ENCODE assay signal across 15 cellular contexts in genomic region chr3:15307580-15307979, GRCh38.
"Had no signal": no experiment of that assay in that cellular context is flagged by ENCODE, and none has a peak within 500 bp of the region (broad histone marks: within the 10 kb centered on the region; RNA-seq: fewer than 3 reads in every experiment).

No MANE protein-coding gene starts in this region.

- H3K4me1 ChIP-seq: colonic mucosa had no signal

- ATAC-seq: left cardiac atrium; pancreas; stimulated activated naive B cell treated with anti-CD40 and anti-IgM and Interleukin-4, amounts not matched to agents 10 μg/mL and 1 μg/mL and 100 μg/mL, for 72 hours; upper lobe of right lung had no signal

- H3K4me3 Mint-ChIP-seq: activated CD4-positive, alpha-beta memory T cell treated with anti-CD3 and anti-CD28 coated beads for 36 hours; stimulated activated naive B cell treated with anti-CD40 and anti-IgM and Interleukin-4, amounts not matched to agents 10 μg/mL and 1 μg/mL and 100 μg/mL, for 72 hours had no signal

- H3K9me3 ChIP-seq: ascending aorta, colonic mucosa, esophagus squamous epithelium, pancreas, upper lobe of right lung had no signal

- DNase-seq: activated CD4-positive, alpha-beta memory T cell treated with anti-CD3 and anti-CD28 coated beads for 36 hours; activated CD4-positive, alpha-beta T cell treated with anti-CD3 and anti-CD28 coated beads for 1 hour; activated gamma-delta T cell; activated T-cell treated with anti-CD3 and anti-CD28 coated beads, Interleukin-2, amount 50 U/mL, for 48 hours; colonic mucosa; esophagus squamous epithelium; foreskin fibroblast; left cardiac atrium; pancreas; stimulated activated naive B cell treated with anti-CD40 and anti-IgM and Interleukin-4, amounts not matched to agents 10 μg/mL and 1 μg/mL and 100 μg/mL, for 72 hours; upper lobe of right lung had no signal

- H3K36me3 ChIP-seq: colonic mucosa, pancreas had no signal

- H3K9me3 Mint-ChIP-seq: activated CD4-positive, alpha-beta memory T cell treated with anti-CD3 and anti-CD28 coated beads for 36 hours; stimulated activated naive B cell treated with anti-CD40 and anti-IgM and Interleukin-4, amounts not matched to agents 10 μg/mL and 1 μg/mL and 100 μg/mL, for 72 hours had no signal

- H3K27me3 Mint-ChIP-seq: activated CD4-positive, alpha-beta memory T cell treated with anti-CD3 and anti-CD28 coated beads for 36 hours; stimulated activated naive B cell treated with anti-CD40 and anti-IgM and Interleukin-4, amounts not matched to agents 10 μg/mL and 1 μg/mL and 100 μg/mL, for 72 hours had no signal

- H3K27ac ChIP-seq: ascending aorta, colonic mucosa, esophagus squamous epithelium, pancreas, upper lobe of right lung had no signal

- H3K4me3 ChIP-seq: ascending aorta, colonic mucosa, esophagus squamous epithelium, lung, pancreas, skin epidermis, upper lobe of right lung had no signal

- FAIRE-seq: bronchial epithelial cell, pancreas had no signal

- H3K27me3 ChIP-seq: ascending aorta, colonic mucosa, esophagus squamous epithelium, pancreas, upper lobe of right lung had no signal
